ENCODE assay signal across 30 cellular contexts in the genomic region with DNA sequence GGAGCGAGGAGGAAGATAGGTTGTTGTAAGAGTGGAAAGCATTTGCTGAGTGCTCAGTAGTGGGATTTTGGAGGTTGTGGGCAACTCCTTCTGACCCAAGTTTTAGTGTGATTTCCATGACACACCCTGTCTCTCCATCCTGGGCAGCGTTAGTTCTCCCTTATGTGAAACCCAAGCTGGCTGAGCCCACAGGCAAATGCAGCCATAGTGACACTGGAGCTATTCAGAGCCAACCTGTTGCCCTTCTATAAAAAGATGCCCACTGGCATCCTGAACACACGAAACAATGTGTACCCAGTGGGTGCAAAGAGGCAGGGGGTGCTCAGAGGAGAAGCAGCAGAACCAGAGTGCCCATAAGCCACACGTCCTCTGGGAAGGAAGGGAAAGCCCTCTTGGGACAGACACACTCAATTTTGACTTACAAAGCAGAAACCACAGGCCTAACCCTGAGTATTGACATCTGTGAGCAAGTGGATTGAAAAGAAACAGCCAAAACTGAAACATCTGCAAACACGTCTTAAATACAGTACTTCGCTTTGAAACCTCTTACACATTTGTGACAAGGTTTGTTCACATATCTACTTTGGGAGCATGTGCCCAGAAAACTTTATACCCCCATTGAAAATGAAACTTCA. TPM values are rescaled to one million over a fixed set of nuclear protein-coding genes. Genes with fewer than 3 reads are reported as not detected.
A peak's percentile ranks its signal among the peaks of the same experiment; 100 is the strongest.
DNase-seq lines count a peak whose midpoint lies in the region; ATAC-seq and TF ChIP-seq lines count a peak whose summit lies in the region.
"Had no signal": no experiment of that assay in that cellular context is flagged by ENCODE, and none has a peak within 500 bp of the region (broad histone marks: within the 10 kb centered on the region; RNA-seq: fewer than 3 reads in every experiment).

No MANE protein-coding gene starts in this region.

- TF ChIP-seq CTCF in GM12865 (IDR thresholded peaks at IDR 0.05; ENCODE audit: insufficient read depth, low read depth, low read length, missing control alignments) (no peak), neural crest cell (conservative IDR thresholded peaks at IDR 0.05) (no peak), PC-9 (conservative IDR thresholded peaks at IDR 0.05) (no peak)

- CTCF ChIA-PET in PC-9 (lab: Charles Lee): no interaction called here

- peak overlapping the region; percentile 68 for H3K9ac ChIP-seq in Karpas-422 (ENCODE audit: low read length)

- H4K20me1 ChIP-seq in Karpas-422 (ENCODE audit: insufficient read depth, low read depth, low read length): no peaks in the 10 kb centered on the region
- H4K20me1 ChIP-seq in PC-9 (ENCODE audit: insufficient read depth): no peaks in the 10 kb centered on the region

- H3K36me3 ChIP-seq in Karpas-422 (ENCODE audit: insufficient read depth, low read length): no peaks in the 10 kb centered on the region
- no peaks in the 10 kb centered on the region for H3K36me3 ChIP-seq in PC-9 (ENCODE audit: low read depth)
- H3K36me3 ChIP-seq: stomach, transverse colon had no signal

- peaks cover 2% of the 10 kb centered on the region for H3K27me3 Mint-ChIP-seq in neural crest cell (ENCODE audit: low read depth)

- POLR2A ChIA-PET in PC-9 (lab: Charles Lee; ENCODE audit: unreplicated experiment): no interaction called here

- H3F3A ChIP-seq in PC-9 (ENCODE audit: insufficient read depth, low read depth): no peaks in the 10 kb centered on the region

- H3K4me3 Mint-ChIP-seq in neural crest cell: no peak overlapping the region
- H3K4me3 Mint-ChIP-seq: activated CD4-positive, alpha-beta T cell treated with anti-CD3 and anti-CD28 coated beads, Interleukin-2, amount 10 ng/mL, durations not matched to agents 24 days and 14 days; activated T-helper 1 cell treated with anti-CD3 and anti-CD28 coated beads, Interleukin-12 subunit alpha, Interleukin-12 subunit beta, Interleukin-2, Interleukin-4 antibody, amounts not matched to agents 30 ng/mL and 10 ng/mL and 1 ng/mL, durations not matched to agents 14 hours and 24 hours and 36 hours; CD8-positive, alpha-beta memory T cell; T-cell had no signal

- intact Hi-C loops in PC-9 (cut with micrococcal nuclease; ENCODE audit: unreplicated experiment): no loop called here

- no peak for TF ChIP-seq POLR2A in erythroblast (IDR thresholded peaks at IDR 0.05; ENCODE audit: low read length)

- H2AFZ ChIP-seq in Karpas-422 (ENCODE audit: low read length) (peak overlapping the region; percentile 35; the same call in 1 of the 2 replicates), PC-9 (no peak overlapping the region)

- no peaks in the 10 kb centered on the region for H3K79me2 ChIP-seq in Karpas-422 (ENCODE audit: low read length)
- H3K79me2 ChIP-seq in PC-9 (ENCODE audit: low read depth): no peaks in the 10 kb centered on the region

- ATAC-seq in GM21576 (IDR thresholded peaks at IDR 0.05; ENCODE audit: unreplicated experiment) (peak; percentile 46), GM19395 (IDR thresholded peaks at IDR 0.05; ENCODE audit: unreplicated experiment) (no peak)
- ATAC-seq: left cardiac atrium, T-cell had no signal

- H3K27ac ChIP-seq in Karpas-422 (ENCODE audit: low read length) (peak overlapping the region; percentile 95), PC-9 (no peak overlapping the region)
- H3K27ac ChIP-seq: stomach, transverse colon had no signal

- H3K4me1 Mint-ChIP-seq in neural crest cell: peaks cover 45% of the 10 kb centered on the region
- H3K4me1 Mint-ChIP-seq: T-cell had no signal

- H3K36me3 Mint-ChIP-seq in neural crest cell (ENCODE audit: low read depth): peaks cover 4% of the 10 kb centered on the region
- H3K36me3 Mint-ChIP-seq: CD8-positive, alpha-beta memory T cell; T-cell had no signal

- H3K9me3 ChIP-seq in Karpas-422 (ENCODE audit: low read length) (no peaks in the 10 kb centered on the region), PC-9 (ENCODE audit: insufficient read depth, low read depth) (no peaks in the 10 kb centered on the region)
- H3K9me3 ChIP-seq: stomach, transverse colon had no signal

- DNase-seq in GM12865 (ENCODE audit: low read depth) (peak; percentile 83), Karpas-422 (peak; percentile 77), neural crest cell (ENCODE audit: low read depth, low spot score) (no peak), COLO668 (lab: John Stamatoyannopoulos, UW; ENCODE audit: unreplicated experiment) (no peak), erythroblast (lab: John Stamatoyannopoulos, UW) (no peak), PC-9 (no peak)
- DNase-seq: activated CD4-positive, alpha-beta T cell treated with anti-CD3 and anti-CD28 coated beads, Interleukin-2, amount 10 ng/mL, durations not matched to agents 24 days and 14 days; activated naive CD4-positive, alpha-beta T cell treated with anti-CD3 and anti-CD28 coated beads, Interleukin-2, amount 50 U/mL, for 16 hours; anterior cingulate cortex; CD8-positive, alpha-beta memory T cell; dermis blood vessel endothelial cell; DMS79; KBM-7; left cardiac atrium; MV-4-11; naive B cell; NCI-H187 treated with DMSO at 0.1 percent for 48 hours; NCI-H748 treated with DMSO at 0.1 percent for 48 hours; OCI-M1; SHP77; stimulated activated CD4-positive, alpha-beta T cell treated with anti-CD3 and anti-CD28 coated beads, Interleukin-4, amount 100 ng/mL, for 1 hour; stomach; T-cell; transverse colon had no signal

- no peaks in the 10 kb centered on the region for H3K9me2 ChIP-seq in Karpas-422 (replicated peaks; ENCODE audit: insufficient read depth, low read length)
- no peaks in the 10 kb centered on the region for H3K9me2 ChIP-seq in PC-9 (ENCODE audit: insufficient read depth)

- H3K4me2 ChIP-seq in Karpas-422 (ENCODE audit: low read depth, low read length, poor library complexity, severe bottlenecking) (peak overlapping the region; percentile 69), PC-9 (no peak overlapping the region)

- H3K27me3 ChIP-seq in Karpas-422 (ENCODE audit: low read length) (no peaks in the 10 kb centered on the region), PC-9 (ENCODE audit: insufficient read depth, low read depth) (peaks cover 7% of the 10 kb centered on the region; the same call in 1 of the 2 replicates)
- H3K27me3 ChIP-seq: transverse colon had no signal

- no TSS peak for BruUV-seq in PC-9 (replicated peaks; lab: Mats Ljungman, UMichigan)

- peaks cover 15% of the 10 kb centered on the region for H3K9me3 Mint-ChIP-seq in neural crest cell
- H3K9me3 Mint-ChIP-seq: activated CD4-positive, alpha-beta T cell treated with anti-CD3 and anti-CD28 coated beads, Interleukin-2, amount 10 ng/mL, durations not matched to agents 24 days and 14 days; activated T-helper 1 cell treated with anti-CD3 and anti-CD28 coated beads, Interleukin-12 subunit alpha, Interleukin-12 subunit beta, Interleukin-2, Interleukin-4 antibody, amounts not matched to agents 30 ng/mL and 10 ng/mL and 1 ng/mL, durations not matched to agents 14 hours and 24 hours and 36 hours; T-cell had no signal

- peak overlapping the region; percentile 90 for H3K27ac Mint-ChIP-seq in neural crest cell (ENCODE audit: unreplicated experiment)
- H3K27ac Mint-ChIP-seq: activated CD4-positive, alpha-beta T cell treated with anti-CD3 and anti-CD28 coated beads, Interleukin-2, amount 10 ng/mL, durations not matched to agents 24 days and 14 days; activated T-helper 1 cell treated with anti-CD3 and anti-CD28 coated beads, Interleukin-12 subunit alpha, Interleukin-12 subunit beta, Interleukin-2, Interleukin-4 antibody, amounts not matched to agents 30 ng/mL and 10 ng/mL and 1 ng/mL, durations not matched to agents 14 hours and 24 hours and 36 hours; T-cell had no signal

- H3K4me1 ChIP-seq in Karpas-422 (ENCODE audit: low read length) (peaks cover 23% of the 10 kb centered on the region), PC-9 (replicated peaks; ENCODE audit: insufficient read depth) (no peaks in the 10 kb centered on the region)
- H3K4me1 ChIP-seq: stomach, transverse colon had no signal

- H3K4me3 ChIP-seq in GM12865 (ENCODE audit: low read depth, low read length): peak overlapping the region; percentile 10; the same call in 1 of the 2 replicates
- peak overlapping the region; percentile 58 for H3K4me3 ChIP-seq in Karpas-422 (ENCODE audit: low read length)
- H3K4me3 ChIP-seq in PC-9: no peak overlapping the region
- H3K4me3 ChIP-seq: stomach, transverse colon had no signal

RNA-seq across cellular contexts. Expression of a gene that starts 54.6 kb away (rescaled TPM):
- not detected in 2 replicates for total RNA-seq in Karpas-422 (2014; rRNA removed; shearing (Covaris generic); ENCODE audit: low replicate concordance)
- not detected in 2 replicates for total RNA-seq in neural crest cell
- total RNA-seq in PC-9 (2021): not detected in 2 replicates
- total RNA-seq: activated CD4-positive, alpha-beta T cell treated with anti-CD3 and anti-CD28 coated beads, Interleukin-2, amount 10 ng/mL, durations not matched to agents 24 days and 14 days; activated T-helper 1 cell treated with anti-CD3 and anti-CD28 coated beads, Interleukin-12 subunit alpha, Interleukin-12 subunit beta, Interleukin-2, Interleukin-4 antibody, amounts not matched to agents 30 ng/mL and 10 ng/mL and 1 ng/mL, durations not matched to agents 14 hours and 24 hours and 36 hours; cardiac septum; CD8-positive, alpha-beta memory T cell; dermis blood vessel endothelial cell; left cardiac atrium; omental fat pad; renal cortical epithelial cell; transverse colon had no signal

Comparison
In these comparisons a context has a peak if more than half of its experiments do, and no peak if none do; other contexts are left out.
1. DNase-seq: peak in GM12865 (single experiment) and Karpas-422 (single experiment); none in neural crest cell (single experiment), COLO668 (single experiment), erythroblast (0 of 2) and PC-9 (0 of 2).